In genomic region chr5:7815757-7816534, GRCh38 we compare ENCODE assay signal across 8 cellular contexts. TPM values are rescaled to one million over a fixed set of nuclear protein-coding genes. Genes with fewer than 3 reads are reported as not detected.
DNase-seq lines count a peak whose midpoint lies in the region; ATAC-seq lines count a peak whose summit lies in the region.

No MANE protein-coding gene starts in this region.

- DNase-seq in NCI-H446 (lab: John Stamatoyannopoulos, UW) = peak; percentile 57 to 75
- no peak for DNase-seq in NCI-H446 treated with DMSO at 0.1 percent for 48 hours (lab: John Stamatoyannopoulos, UW)
- DNase-seq in NCI-H1694 treated with DMSO at 0.1 percent for 48 hours (lab: John Stamatoyannopoulos, UW) = peak; percentile 11
- peak; percentile 19 for DNase-seq in activated CD4-positive, CD25-positive, alpha-beta regulatory T cell treated with anti-CD3 and anti-CD28 coated beads, Interleukin-2, amount 50 U/mL, for 16 hours (ENCODE audit: low read depth, low spot score)
- peak; percentile 55 for DNase-seq in cerebellar cortex (ENCODE audit: low spot score)
- DNase-seq in left colon = peak; percentile 71 to 83
- peak; percentile 64 for DNase-seq in stimulated activated CD4-positive, alpha-beta T cell treated with anti-CD3 and anti-CD28 coated beads, Interleukin-4, amount 100 ng/mL, for 24 hours

- peak; percentile 88 for ATAC-seq in HG02884 (IDR thresholded peaks at IDR 0.05; ENCODE audit: unreplicated experiment)
- peak; percentile 91 for ATAC-seq in left colon

- intact Hi-C loops in left colon (cut with DNase I, micrococcal nuclease) = no loop called here

RNA-seq across cellular contexts. Expression of gene CFAP90, which starts 35.0 kb away (rescaled TPM):
- total RNA-seq in left colon = not detected

RNA-seq across cellular contexts. Expression of gene FASTKD3, which starts 52.9 kb away (rescaled TPM):
- total RNA-seq in left colon = 10 to 100 TPM in 1 of 2 donors, 1 to 10 TPM in 1; 7.6 to 11.3 TPM

RNA-seq across cellular contexts. Expression of gene MTRR, which starts 53.0 kb away (rescaled TPM):
- 10 to 100 TPM; 37.4 to 44.0 TPM for total RNA-seq in left colon
